14 cellular contexts compared by ENCODE assay signal in genomic region chr13:94218537-94218936, GRCh38.
DNase-seq lines count a peak whose midpoint lies in the region; TF ChIP-seq lines count a peak whose summit lies in the region.
"Had no signal": no experiment of that assay in that cellular context is flagged by ENCODE, and none has a peak within 500 bp of the region (broad histone marks: within the 10 kb centered on the region; RNA-seq: fewer than 3 reads in every experiment).

No MANE protein-coding gene starts in this region.

- no peak for TF ChIP-seq CTCF in H9 (conservative IDR thresholded peaks at IDR 0.05)

- H4K5ac ChIP-seq in H9 (ENCODE audit: insufficient read length, low read depth, low read length): no peak overlapping the region

- H3K56ac ChIP-seq in H9 (ENCODE audit: insufficient read length, low read depth, low read length): no peak overlapping the region

- no peak overlapping the region for H4K8ac ChIP-seq in H9 (replicated peaks; ENCODE audit: insufficient read length, low read depth, low read length)

- no peak overlapping the region for H3K23ac ChIP-seq in H9 (ENCODE audit: insufficient read length, low read depth, low read length)

- no peaks in the 10 kb centered on the region for H3K27me3 ChIP-seq in H9 (ENCODE audit: insufficient read depth, low read length)
- no peaks in the 10 kb centered on the region for H3K27me3 ChIP-seq in NT2/D1 (ENCODE audit: insufficient read depth, insufficient read length)

- H3K27ac Mint-ChIP-seq in H9: peak overlapping the region in 2 of 3 experiments; percentile 89 to 93; a peak in 3 of 7 replicates
- H3K27ac Mint-ChIP-seq: B cell; CD4-positive, alpha-beta T cell; IgD-negative memory B cell had no signal

- no peak overlapping the region for H3K4ac ChIP-seq in H9 (ENCODE audit: low read depth, low read length)

- no peak overlapping the region for H2BK5ac ChIP-seq in H9 (ENCODE audit: insufficient read length, low read length)

- H3K9ac ChIP-seq in H9 (ENCODE audit: extremely low read depth, insufficient read length, low read length): no peak overlapping the region
- H3K9ac ChIP-seq in NT2/D1 (ENCODE audit: insufficient read length, low read depth): no peak overlapping the region

- peaks cover 36 to 51% of the 10 kb centered on the region in 2 experiments for H3K4me1 Mint-ChIP-seq in H9
- H3K4me1 Mint-ChIP-seq: B cell, IgD-negative memory B cell had no signal

- no peaks in the 10 kb centered on the region for H3K9me3 ChIP-seq in H9 (ENCODE audit: control insufficient read depth, low read depth, low read length)
- no peaks in the 10 kb centered on the region for H3K9me3 ChIP-seq in NT2/D1 (ENCODE audit: insufficient read depth, low read length)

- no peaks in the 10 kb centered on the region for H3K79me2 ChIP-seq in H9 (ENCODE audit: insufficient read depth, low read length)

- DNase-seq in H9 (peak; percentile 38), NT2/D1 (ENCODE audit: low read depth, low spot score) (peak; percentile 59), iPS DF 4.7 (ENCODE audit: extremely low read depth, low spot score) (peak; percentile 28), posterior vena cava (ENCODE audit: low spot score) (no peak), NCI-H345 treated with DMSO at 0.1 percent for 48 hours (lab: John Stamatoyannopoulos, UW; ENCODE audit: unreplicated experiment) (no peak), GF-D8 (lab: John Stamatoyannopoulos, UW) (no peak)
- no peak for DNase-seq in activated CD8-positive, alpha-beta memory T cell treated with anti-CD3 and anti-CD28 coated beads, Interleukin-2, amount 50 U/mL, for 4 hours
- DNase-seq: C1 segment of cervical spinal cord; Calu3; CD4-positive, alpha-beta T cell; DMS 273 treated with DMSO at 0.1 percent for 48 hours; KG1 had no signal

- no peak overlapping the region for H3K14ac ChIP-seq in H9 (ENCODE audit: insufficient read depth, low read length)

- no peak overlapping the region for H2BK20ac ChIP-seq in H9 (ENCODE audit: low read depth, low read length, poor library complexity, severe bottlenecking)

- H3K27me3 Mint-ChIP-seq in H9 (ENCODE audit: low read depth): no peaks in the 10 kb centered on the region
- H3K27me3 Mint-ChIP-seq: IgD-negative memory B cell had no signal

- no peak overlapping the region for H3T11ph ChIP-seq in H9 (ENCODE audit: low read length)

- peak overlapping the region; percentile 35 for H3K4me2 ChIP-seq in H9 (ENCODE audit: insufficient read depth, insufficient read length, low read length)

- no CpG with 5 or more reads among the region's 2 CpGs for WGBS in H9 (ENCODE audit: extremely low coverage, insufficient read length, low lambda C conversion rate)

- H4K91ac ChIP-seq in H9 (ENCODE audit: insufficient read length, low read depth, low read length): no peak overlapping the region

- H3K4me3 ChIP-seq in NT2/D1 (ENCODE audit: insufficient read length, low read depth): no peak overlapping the region

- no peaks in the 10 kb centered on the region for H3K9me3 Mint-ChIP-seq in H9
- H3K9me3 Mint-ChIP-seq: CD4-positive, alpha-beta T cell had no signal

- no peak overlapping the region for H2BK12ac ChIP-seq in H9 (ENCODE audit: insufficient read length, low read depth, low read length)

- H3K36me3 Mint-ChIP-seq in H9 (ENCODE audit: insufficient read depth in 1 of 3, low read depth in 3 of 3): no peaks in the 10 kb centered on the region; a peak in 1 of 7 replicates
- H3K36me3 Mint-ChIP-seq: IgD-negative memory B cell had no signal

- H3K4me1 ChIP-seq in H9 (ENCODE audit: insufficient read depth, low read length) (peaks cover 10% of the 10 kb centered on the region), NT2/D1 (ENCODE audit: insufficient read depth, insufficient read length) (no peaks in the 10 kb centered on the region)

- no peak overlapping the region for H2BK120ac ChIP-seq in H9 (ENCODE audit: low read depth, low read length, poor library complexity, severe bottlenecking)

- H2AFZ ChIP-seq in H9 (ENCODE audit: low read length): no peak overlapping the region

- H3K23me2 ChIP-seq in H9 (ENCODE audit: insufficient read length, low read depth, low read length, poor library complexity, severe bottlenecking): no peaks in the 10 kb centered on the region

- H3K36me3 ChIP-seq in NT2/D1 (ENCODE audit: insufficient read depth, insufficient read length, low read length): no peaks in the 10 kb centered on the region

- peak overlapping the region; percentile 34 to 59; a peak in 2 of 5 replicates for H3K4me3 Mint-ChIP-seq in H9
- H3K4me3 Mint-ChIP-seq: B cell; CD4-positive, alpha-beta T cell; IgD-negative memory B cell had no signal

- no peaks in the 10 kb centered on the region for H4K20me1 ChIP-seq in H9 (ENCODE audit: control insufficient read depth, insufficient read depth, insufficient read length)

- H3K27ac ChIP-seq in H9 (ENCODE audit: insufficient read length, low read depth, low read length): no peak overlapping the region

- H2AK5ac ChIP-seq in H9 (ENCODE audit: insufficient read length, low read length): no peak overlapping the region

- no peaks in the 10 kb centered on the region for H3K79me1 ChIP-seq in H9 (ENCODE audit: insufficient read depth, low read depth, low read length, poor library complexity, severe bottlenecking)

- no peak overlapping the region for H2BK15ac ChIP-seq in H9 (ENCODE audit: low read depth, low read length)

- intact Hi-C loops in posterior vena cava (cut with DNase I): no loop called here

- no peak overlapping the region for H3K18ac ChIP-seq in H9 (ENCODE audit: insufficient read length, low read depth, low read length)

Comparison
In these comparisons a context has a peak if more than half of its experiments do, and no peak if none do; other contexts are left out.
1. DNase-seq: peak in H9 (single experiment), NT2/D1 (single experiment) and iPS DF 4.7 (single experiment); none in posterior vena cava (single experiment), activated CD8-positive, alpha-beta memory T cell treated with anti-CD3 and anti-CD28 coated beads, Interleukin-2, amount 50 U/mL, for 4 hours (single experiment), NCI-H345 treated with DMSO at 0.1 percent for 48 hours (single experiment) and GF-D8 (single experiment).